ENCODE assay signal across 18 cellular contexts in the genomic region with DNA sequence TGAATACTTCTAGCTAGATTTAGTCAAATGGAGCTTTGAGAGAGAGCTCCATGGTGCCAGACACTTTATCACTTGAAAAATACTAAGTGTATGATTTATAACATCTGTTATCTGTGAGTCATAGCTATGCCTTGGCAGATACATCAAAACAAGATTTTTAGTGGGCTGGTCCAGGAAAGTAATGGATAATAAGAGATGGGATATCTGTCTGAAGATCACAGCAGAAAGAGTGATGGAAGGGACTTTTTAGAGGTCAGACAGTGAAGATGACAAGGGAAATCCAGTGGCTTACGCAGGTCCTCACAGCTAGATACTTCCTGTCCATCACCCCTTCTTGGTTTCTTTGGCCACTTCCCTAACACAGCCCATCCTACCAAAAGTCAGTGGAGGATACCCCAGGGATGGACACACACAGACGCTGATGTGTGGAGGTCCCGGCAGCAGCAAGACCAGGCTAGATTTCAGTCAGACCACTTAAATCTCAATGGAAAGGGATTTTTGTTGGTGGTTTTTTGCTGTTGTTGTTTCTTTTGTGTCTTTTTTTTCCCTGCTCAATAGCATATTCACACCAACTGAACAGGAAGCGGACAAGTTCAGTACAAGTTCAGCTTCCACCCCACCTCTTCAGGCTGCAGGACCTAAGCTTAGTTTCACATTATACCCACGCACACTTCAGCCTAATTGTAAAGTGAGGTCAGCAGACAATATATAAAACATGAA.
DNase-seq lines count a peak whose midpoint lies in the region; ATAC-seq lines count a peak whose summit lies in the region.
"Had no signal": no experiment of that assay in that cellular context is flagged by ENCODE, and none has a peak within 500 bp of the region (broad histone marks: within the 10 kb centered on the region; RNA-seq: fewer than 3 reads in every experiment).

No MANE protein-coding gene starts in this region.

- intact Hi-C loops in posterior cingulate gyrus (cut with DNase I), result no loop called here

- H3K9me3 ChIP-seq in mesenchymal stem cell (ENCODE audit: control insufficient read depth, low read length), result no peaks in the 10 kb centered on the region
- no peaks in the 10 kb centered on the region for H3K9me3 ChIP-seq in HAP-1
- H3K9me3 ChIP-seq: esophagus squamous epithelium, prostate gland had no signal

- DNase-seq in Caki2 (ENCODE audit: low read depth) (peak; percentile 55), M059J (ENCODE audit: low read depth) (peak; percentile 82), dermis blood vessel endothelial cell (peak; percentile 63), mesenchymal stem cell (peak; percentile 33), SHP77 (lab: John Stamatoyannopoulos, UW) (no peak), posterior cingulate gyrus (no peak), HAP-1 (ENCODE audit: low spot score in 2 of 2) (no peak)
- DNase-seq: activated B cell treated with CpG ODN at 0.5 μM for 24 hours; activated T-cell treated with anti-CD3 and anti-CD28 coated beads, Interleukin-2, amount 50 U/mL, for 24 hours; Calu3; esophagus squamous epithelium; kidney glomerular epithelial cell; SIG-M5; stimulated activated CD4-positive, alpha-beta T cell treated with anti-CD3 and anti-CD28 coated beads, Interleukin-4, amount 100 ng/mL, for 1 hour; stimulated activated naive CD8-positive, alpha-beta T cell treated with anti-CD3 and anti-CD28 coated beads, Interleukin-15, Interleukin-2, amounts not matched to agents 100 U/mL and 50 U/mL, for 24 hours had no signal

- H2BK12ac ChIP-seq in mesenchymal stem cell (ENCODE audit: low read length in 2 of 2), result no peak overlapping the region

- no peak overlapping the region for H3K23ac ChIP-seq in mesenchymal stem cell (ENCODE audit: low read length in 2 of 2)

- H2BK120ac ChIP-seq in mesenchymal stem cell (ENCODE audit: low read depth, low read length), result no peak overlapping the region

- H2AFZ ChIP-seq in mesenchymal stem cell (ENCODE audit: low read depth, low read length), result no peak overlapping the region

- H3K4me1 ChIP-seq in mesenchymal stem cell (ENCODE audit: control insufficient read depth, insufficient read depth, low read depth, low read length) (peaks cover 2% of the 10 kb centered on the region), HAP-1 (peaks cover 3% of the 10 kb centered on the region)
- H3K4me1 ChIP-seq: prostate gland had no signal

- H3K14ac ChIP-seq in mesenchymal stem cell (ENCODE audit: low read length in 2 of 2), result no peak overlapping the region

- no peak overlapping the region for H2BK15ac ChIP-seq in mesenchymal stem cell (ENCODE audit: low read depth, poor library complexity, severe bottlenecking)

- no peak overlapping the region for H3K4ac ChIP-seq in mesenchymal stem cell (ENCODE audit: low read depth in 1 of 2, low read length in 2 of 2)

- H3K4me2 ChIP-seq in mesenchymal stem cell (ENCODE audit: low read length, poor library complexity, severe bottlenecking), result no peak overlapping the region

- in situ Hi-C loops in Caki2 (cut with HindIII; ENCODE audit: low pct_unique_long_range_greater_than_20kb, low sequenced_read_pairs), result loop anchor here (5.0 kb wide), 1 partner anchor 63 kb away; no protein-coding TSS in a partner anchor
- in situ Hi-C loops in HAP-1 (cut with MboI; ENCODE audit: low sequenced_read_pairs), result no loop called here

- H4K8ac ChIP-seq in mesenchymal stem cell (ENCODE audit: low read length), result peak overlapping the region; percentile 12

- H4K91ac ChIP-seq in mesenchymal stem cell (ENCODE audit: low read length), result no peak overlapping the region

- H3K18ac ChIP-seq in mesenchymal stem cell (ENCODE audit: low read depth in 1 of 2, low read length in 2 of 2), result no peak overlapping the region

- H3K27ac ChIP-seq in mesenchymal stem cell (ENCODE audit: low read length, poor library complexity, severe bottlenecking), result no peak overlapping the region
- H3K27ac ChIP-seq: cardiac muscle cell, esophagus squamous epithelium, prostate gland had no signal

- H3K36me3 ChIP-seq in mesenchymal stem cell (ENCODE audit: control insufficient read depth in 1 of 2, insufficient read depth in 2 of 2, low read depth in 1 of 2, low read length in 2 of 2) (no peaks in the 10 kb centered on the region), HAP-1 (replicated peaks) (no peaks in the 10 kb centered on the region)
- H3K36me3 ChIP-seq: cardiac muscle cell, esophagus squamous epithelium, prostate gland had no signal

- no peak overlapping the region for H2AK5ac ChIP-seq in mesenchymal stem cell (ENCODE audit: low read length, severe bottlenecking)

- no peak overlapping the region for H2BK5ac ChIP-seq in mesenchymal stem cell (ENCODE audit: low read depth, low read length, poor library complexity, severe bottlenecking)

- H3K27me3 ChIP-seq in mesenchymal stem cell (ENCODE audit: control insufficient read depth in 1 of 2, insufficient read depth in 1 of 2, low read length in 2 of 2) (no peaks in the 10 kb centered on the region), HAP-1 (ENCODE audit: low read depth) (no peaks in the 10 kb centered on the region)
- H3K27me3 ChIP-seq: cardiac muscle cell had no signal

- 82% methylated on average over 2 of the region's 5 CpGs for WGBS in mesenchymal stem cell

- ATAC-seq in GM21390 (IDR thresholded peaks at IDR 0.05; ENCODE audit: unreplicated experiment), result no peak
- ATAC-seq: stimulated activated naive CD8-positive, alpha-beta T cell treated with anti-CD3 and anti-CD28 coated beads, Interleukin-15, Interleukin-2, amounts not matched to agents 100 U/mL and 50 U/mL, for 24 hours had no signal

- no peak overlapping the region for H3K4me3 ChIP-seq in mesenchymal stem cell (ENCODE audit: insufficient read depth in 1 of 2, low read depth in 1 of 2, low read length in 2 of 2)
- no peak overlapping the region for H3K4me3 ChIP-seq in HAP-1
- H3K4me3 ChIP-seq: cardiac muscle cell, esophagus squamous epithelium, prostate gland had no signal

- H3K9ac ChIP-seq in mesenchymal stem cell (ENCODE audit: low read length), result no peak overlapping the region

- no peaks in the 10 kb centered on the region for H3K79me1 ChIP-seq in mesenchymal stem cell (replicated peaks; ENCODE audit: low read length, poor library complexity, severe bottlenecking)

Comparison
In these comparisons a context has a peak if more than half of its experiments do, and no peak if none do; other contexts are left out.
1. DNase-seq: peak in Caki2 (single experiment), M059J (single experiment), dermis blood vessel endothelial cell (single experiment) and mesenchymal stem cell (single experiment); none in SHP77 (0 of 2), posterior cingulate gyrus (0 of 10) and HAP-1 (0 of 2).